32 cellular contexts compared by ENCODE assay signal in genomic region chr5:38094889-38095288, GRCh38.
"Had no signal": no experiment of that assay in that cellular context is flagged by ENCODE, and none has a peak within 500 bp of the region (broad histone marks: within the 10 kb centered on the region; RNA-seq: fewer than 3 reads in every experiment).

No MANE protein-coding gene starts in this region.

- H3K27me3 Mint-ChIP-seq: progenitor cell of endocrine pancreas; stimulated activated memory B cell treated with anti-CD40 and anti-IgM and Interleukin-4, amounts not matched to agents 10 μg/mL and 1 μg/mL and 100 μg/mL, for 72 hours; stimulated activated naive CD8-positive, alpha-beta T cell treated with anti-CD3 and anti-CD28 coated beads, Interleukin-15, amount 100 ng/mL, for 72 hours had no signal

- H3K36me3 ChIP-seq: neural progenitor cell, ovary, spleen, suprapubic skin, tibial artery, transverse colon, upper lobe of right lung, uterus had no signal

- H3K9me3 Mint-ChIP-seq: nephron; neural progenitor cell; stimulated activated naive CD8-positive, alpha-beta T cell treated with anti-CD3 and anti-CD28 coated beads, Interleukin-15, amount 100 ng/mL, for 72 hours; type B pancreatic cell had no signal

- DNase-seq: naive thymus-derived CD4-positive, alpha-beta T cell; natural killer cell; occipital lobe; ovary; posterior cingulate gyrus; psoas muscle; right cardiac atrium; spleen; stimulated activated CD4-positive, alpha-beta T cell treated with anti-CD3 and anti-CD28 coated beads, Interleukin-12 subunit alpha, Interleukin-12 subunit beta, amount 100 ng/mL, for 4 hours; stimulated activated CD4-positive, alpha-beta T cell treated with anti-CD3 and anti-CD28 coated beads, Interleukin-1b, Interleukin-23, amount 100 ng/mL, for 48 hours; stimulated activated CD4-positive, alpha-beta T cell treated with anti-CD3 and anti-CD28 coated beads, Interleukin-4, amount 100 ng/mL, for 1 hour; stimulated activated CD4-positive, alpha-beta T cell treated with anti-CD3 and anti-CD28 coated beads, Interleukin-4, amount 100 ng/mL, for 4 hours; stimulated activated CD8-positive, alpha-beta memory T cell treated with anti-CD3 and anti-CD28 coated beads, Interleukin-4, amount 100 ng/mL, for 48 hours; stimulated activated naive CD4-positive, alpha-beta T cell; stimulated activated naive CD8-positive, alpha-beta T cell treated with anti-CD3 and anti-CD28 coated beads, Interleukin-15, amount 100 ng/mL, for 72 hours; stimulated activated naive CD8-positive, alpha-beta T cell treated with anti-CD3 and anti-CD28 coated beads, Interleukin-15, Interleukin-2, amounts not matched to agents 100 U/mL and 50 U/mL, for 24 hours; substantia nigra; testis; tibial artery; transverse colon; upper lobe of right lung; uterus had no signal

- H3K4me1 Mint-ChIP-seq: naive thymus-derived CD4-positive, alpha-beta T cell; natural killer cell; nephron; neural progenitor cell; stimulated activated memory B cell treated with anti-CD40 and anti-IgM and Interleukin-4, amounts not matched to agents 10 μg/mL and 1 μg/mL and 100 μg/mL, for 72 hours; stimulated activated naive CD8-positive, alpha-beta T cell treated with anti-CD3 and anti-CD28 coated beads, Interleukin-15, amount 100 ng/mL, for 72 hours had no signal

- H3K79me2 ChIP-seq: parathyroid adenoma had no signal

- H3K4me3 Mint-ChIP-seq: naive thymus-derived CD4-positive, alpha-beta T cell; natural killer cell; nephron; neural progenitor cell; stimulated activated memory B cell treated with anti-CD40 and anti-IgM and Interleukin-4, amounts not matched to agents 10 μg/mL and 1 μg/mL and 100 μg/mL, for 72 hours; stimulated activated naive CD8-positive, alpha-beta T cell treated with anti-CD3 and anti-CD28 coated beads, Interleukin-15, amount 100 ng/mL, for 72 hours; type B pancreatic cell had no signal

- H3K4me1 ChIP-seq: parathyroid adenoma, psoas muscle, spleen, suprapubic skin, testis, tibial artery, transverse colon, upper lobe of right lung, uterus had no signal

- H3K27ac ChIP-seq: neural progenitor cell, ovary, parathyroid adenoma, psoas muscle, skin epidermis, spleen, suprapubic skin, testis, tibial artery, transverse colon, upper lobe of right lung, uterus had no signal

- H3K27me3 ChIP-seq: neural progenitor cell, ovary, spleen, testis, transverse colon, uterus had no signal

- H3K4me2 ChIP-seq: neural progenitor cell, smooth muscle cell had no signal

- H3K27ac Mint-ChIP-seq: naive thymus-derived CD4-positive, alpha-beta T cell; natural killer cell; nephron; neural progenitor cell; progenitor cell of endocrine pancreas; stimulated activated memory B cell treated with anti-CD40 and anti-IgM and Interleukin-4, amounts not matched to agents 10 μg/mL and 1 μg/mL and 100 μg/mL, for 72 hours; stimulated activated naive CD8-positive, alpha-beta T cell treated with anti-CD3 and anti-CD28 coated beads, Interleukin-15, amount 100 ng/mL, for 72 hours; type B pancreatic cell had no signal

- ATAC-seq: naive thymus-derived CD4-positive, alpha-beta T cell; natural killer cell; psoas muscle; right cardiac atrium; sciatic nerve; stimulated activated memory B cell treated with anti-CD40 and anti-IgM and Interleukin-4, amounts not matched to agents 10 μg/mL and 1 μg/mL and 100 μg/mL, for 72 hours; stimulated activated naive CD8-positive, alpha-beta T cell treated with anti-CD3 and anti-CD28 coated beads, Interleukin-15, amount 100 ng/mL, for 72 hours; stimulated activated naive CD8-positive, alpha-beta T cell treated with anti-CD3 and anti-CD28 coated beads, Interleukin-15, Interleukin-2, amounts not matched to agents 100 U/mL and 50 U/mL, for 24 hours; upper lobe of right lung had no signal

- H3K4me3 ChIP-seq: neural progenitor cell, ovary, psoas muscle, skin epidermis, smooth muscle cell, spleen, suprapubic skin, testis, tibial artery, transverse colon, upper lobe of right lung, uterus had no signal

- H2AFZ ChIP-seq: neural progenitor cell, parathyroid adenoma had no signal

- H3K36me3 Mint-ChIP-seq: naive thymus-derived CD4-positive, alpha-beta T cell; natural killer cell; neural progenitor cell; stimulated activated memory B cell treated with anti-CD40 and anti-IgM and Interleukin-4, amounts not matched to agents 10 μg/mL and 1 μg/mL and 100 μg/mL, for 72 hours; type B pancreatic cell had no signal
